15 cellular contexts compared by ENCODE assay signal in genomic region chr12:42498549-42499247, GRCh38.
DNase-seq lines count a peak whose midpoint lies in the region; ATAC-seq, FAIRE-seq and TF ChIP-seq lines count a peak whose summit lies in the region.
"Had no signal": no experiment of that assay in that cellular context is flagged by ENCODE, and none has a peak within 500 bp of the region (broad histone marks: within the 10 kb centered on the region; RNA-seq: fewer than 3 reads in every experiment).

No MANE protein-coding gene starts in this region.

- no peak overlapping the region for H3K4me3 ChIP-seq in bronchial epithelial cell (ENCODE audit: low read depth, low read length)

- FAIRE-seq in bronchial epithelial cell (lab: Jason Lieb, UNC), result no peak

- no peaks in the 10 kb centered on the region for H3K36me3 ChIP-seq in bronchial epithelial cell (ENCODE audit: control insufficient read depth, insufficient read depth, low read length)

- peak; percentile 54 for ATAC-seq in GM18870 (IDR thresholded peaks at IDR 0.05; ENCODE audit: unreplicated experiment)

- DNase-seq in AG20443 (ENCODE audit: low spot score) (peak; percentile 17), bronchial epithelial cell (ENCODE audit: low read depth) (peak; percentile 18), hepatic stellate cell (ENCODE audit: low spot score) (peak; percentile 37), CD1c-positive myeloid dendritic cell (ENCODE audit: extremely low spot score) (no peak), GOT3 (lab: John Stamatoyannopoulos, UW) (no peak)
- DNase-seq in activated CD4-positive, CD25-positive, alpha-beta regulatory T cell (lab: John Stamatoyannopoulos, UW), result no peak
- DNase-seq in activated effector memory CD4-positive, alpha-beta T cell treated with anti-CD3 and anti-CD28 coated beads, Interleukin-2, amount 50 U/mL, for 16 hours, result no peak
- DNase-seq: AML-193, Calu3, DMS79, H7, NCI-H187, NCI-H226, NCI-H524 treated with DMSO at 0.1 percent for 48 hours had no signal

- H3K27me3 ChIP-seq in bronchial epithelial cell (ENCODE audit: control insufficient read depth, insufficient read depth, low read length), result no peaks in the 10 kb centered on the region

- TF ChIP-seq CTCF in bronchial epithelial cell (IDR thresholded peaks at IDR 0.05; ENCODE audit: insufficient read depth, low read length, severe bottlenecking), result no peak

Comparison
In these comparisons a context has a peak if more than half of its experiments do, and no peak if none do; other contexts are left out.
1. DNase-seq: peak in AG20443 (single experiment), bronchial epithelial cell (single experiment) and hepatic stellate cell (single experiment); none in CD1c-positive myeloid dendritic cell (single experiment), activated CD4-positive, CD25-positive, alpha-beta regulatory T cell (0 of 4), activated effector memory CD4-positive, alpha-beta T cell treated with anti-CD3 and anti-CD28 coated beads, Interleukin-2, amount 50 U/mL, for 16 hours (single experiment) and GOT3 (single experiment).